8 cellular contexts compared by ENCODE assay signal in the genomic region with DNA sequence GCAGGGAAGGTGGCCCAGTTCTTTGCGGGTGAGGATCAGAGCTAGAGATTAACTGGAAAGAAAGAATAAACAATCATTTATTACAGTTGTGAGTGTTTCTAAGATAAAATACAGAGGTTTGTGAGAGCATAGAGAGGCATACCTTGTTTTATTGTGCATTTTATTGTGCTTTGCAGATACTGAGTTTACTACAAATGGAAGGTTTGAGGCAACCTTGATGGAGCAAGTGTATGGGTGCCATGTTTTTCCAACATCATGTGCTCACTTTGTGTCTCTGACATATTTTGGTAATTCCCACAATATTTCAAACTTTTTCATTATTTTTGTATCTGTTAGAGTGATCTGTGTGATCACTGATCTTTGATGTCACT. TPM values are rescaled to one million over a fixed set of nuclear protein-coding genes. Genes with fewer than 3 reads are reported as not detected.
DNase-seq lines count a peak whose midpoint lies in the region; ATAC-seq, FAIRE-seq and TF ChIP-seq lines count a peak whose summit lies in the region.

No MANE protein-coding gene starts in this region.

- POLR2A ChIA-PET in K562 (lab: Yijun Ruan, JAX) = interaction anchor here (0.7 to 2.1 kb wide), 9 partner anchors 8 to 103 kb away, joined by 3 to 11 read pairs (median 5); partner anchors contain the start of gene CCL28

- peak overlapping the region; percentile 64 for H3K4me3 ChIP-seq in K562

- in situ Hi-C loops in K562 (cut with MboI) = no loop called here

- 0 out of 3 replicates have a peak, but pooled peaks cover 6% of the 10 kb centered on the region for H3K36me3 ChIP-seq in K562 (ENCODE audit: control insufficient read depth, insufficient read depth, low read length)

- no peak for DNase-seq in HFFc6
- no peak for DNase-seq in K562 (ENCODE audit: extremely low read depth in 1 of 4, low spot score in 3 of 4)
- DNase-seq in mesothelial cell of epicardium (ENCODE audit: low spot score in 2 of 2, unreplicated experiment in 2 of 2) = no peak
- no peak for DNase-seq in stimulated activated CD4-positive, alpha-beta T cell treated with anti-CD3 and anti-CD28 coated beads, Interleukin-4, amount 100 ng/mL, for 1 hour
- no peak for DNase-seq in SW480 (ENCODE audit: low spot score)
- no peak for DNase-seq in GDM1 (lab: John Stamatoyannopoulos, UW)
- no peak for DNase-seq in MV-4-11 (lab: John Stamatoyannopoulos, UW)

- H3K27ac ChIP-seq in 22Rv1 (peak overlapping the region; percentile 93), K562 (ENCODE audit: extremely low read depth, low read depth, low read length) (peak overlapping the region; percentile 85)

- peaks cover 23% of the 10 kb centered on the region for H3K4me1 Mint-ChIP-seq in HFFc6 (ENCODE audit: low read depth)
- H3K4me1 Mint-ChIP-seq in mesothelial cell of epicardium = peaks cover 22% of the 10 kb centered on the region

- H3K36me3 Mint-ChIP-seq in HFFc6 (ENCODE audit: low read depth) = peaks cover 10% of the 10 kb centered on the region; the same call in 1 of the 2 replicates
- peaks cover 8% of the 10 kb centered on the region for H3K36me3 Mint-ChIP-seq in mesothelial cell of epicardium

- H3K4me3 Mint-ChIP-seq in HFFc6 (peak overlapping the region; percentile 94), mesothelial cell of epicardium (peak overlapping the region; percentile 89)

- no peak for ATAC-seq in K562

- H4K20me1 ChIP-seq in K562 (replicated peaks; ENCODE audit: control insufficient read depth, insufficient read depth, low read length) = no peaks in the 10 kb centered on the region

- H3K9me1 ChIP-seq in K562 (ENCODE audit: control insufficient read depth, insufficient read depth, low read length) = peaks cover 2% of the 10 kb centered on the region

- H3K9ac ChIP-seq in K562 (ENCODE audit: insufficient read depth in 1 of 2, low read depth in 2 of 2, low read length in 2 of 2) = peak overlapping the region in 1 of 2 experiments; percentile 92; a peak in 2 of 4 replicates

- H3K4me1 ChIP-seq in K562 (replicated peaks in 1 of 2; ENCODE audit: control insufficient read depth in 2 of 2, insufficient read depth in 2 of 2, low read length in 2 of 2) = peaks cover 0 to 16% of the 10 kb centered on the region in 2 experiments; a peak in 4 of 5 replicates

- H3K4me2 ChIP-seq in K562 (ENCODE audit: insufficient read depth, low read length) = peak overlapping the region; percentile 93

- H3K27me3 ChIP-seq in K562 (ENCODE audit: control insufficient read depth in 2 of 2, insufficient read depth in 2 of 2, low read length in 2 of 2) = no peaks in the 10 kb centered on the region

- peaks cover 28% of the 10 kb centered on the region for H3K79me2 ChIP-seq in K562 (ENCODE audit: control insufficient read depth, insufficient read depth, low read length)

- CTCF ChIA-PET in K562 (lab: Yijun Ruan, JAX; ENCODE audit: low intra/inter-chr PET ratio) = no interaction called here

- H3K27me3 Mint-ChIP-seq in HFFc6 (ENCODE audit: insufficient read depth) (no peaks in the 10 kb centered on the region), mesothelial cell of epicardium (ENCODE audit: low read depth) (no peaks in the 10 kb centered on the region)

- 0% methylated on average over 1 of the region's 1 CpG for WGBS in K562 (ENCODE audit: insufficient coverage, low coverage, missing lambda C conversion rate)

- intact Hi-C loops in K562 (cut with micrococcal nuclease) = loop anchor here (1.0 to 5.0 kb wide), 2 partner anchors 31 to 87 kb away; partner anchors contain the start of gene NNT

- no TSS peak for BruUV-seq in K562 (replicated peaks; lab: Mats Ljungman, UMichigan)

- TF ChIP-seq RAD21 in K562 (CRISPR knock-in tag; conservative IDR thresholded peaks at IDR 0.05 in 1 of 2, IDR thresholded peaks at IDR 0.05 in 1 of 2) = no peak

- TF ChIP-seq POLR2A in K562 (conservative IDR thresholded peaks at IDR 0.05) = no peak

- no peak for FAIRE-seq in K562 (lab: Jason Lieb, UNC)

- no peaks in the 10 kb centered on the region for H3K9me3 ChIP-seq in K562 (replicated peaks; ENCODE audit: control insufficient read depth, insufficient read depth, low read depth, low read length)

- no peak for TF ChIP-seq EP300 in K562 (IDR thresholded peaks at IDR 0.05; ENCODE audit: low read length)

- peak overlapping the region; percentile 89 for H2AFZ ChIP-seq in K562 (ENCODE audit: low read depth, low read length)

- H3K9me3 Mint-ChIP-seq in HFFc6 = no peaks in the 10 kb centered on the region
- peaks cover 5% of the 10 kb centered on the region for H3K9me3 Mint-ChIP-seq in mesothelial cell of epicardium

- H3K27ac Mint-ChIP-seq in HFFc6 (peak overlapping the region; percentile 99), mesothelial cell of epicardium (peak overlapping the region; percentile 99)

- TF ChIP-seq CTCF in 22Rv1 (IDR thresholded peaks at IDR 0.05) (no peak), HFFc6 (IDR thresholded peaks at IDR 0.05) (no peak), K562 (IDR thresholded peaks at IDR 0.05 in 2 of 3, conservative IDR thresholded peaks at IDR 0.05 in 1 of 3; ENCODE audit: insufficient read depth in 2 of 3, low read depth in 1 of 3, low read length in 3 of 3) (no peak), mesothelial cell of epicardium (IDR thresholded peaks at IDR 0.05; ENCODE audit: unreplicated experiment) (no peak)

TF ChIP-seq in K562, 482 proteins besides CTCF, POLR2A, EP300 and RAD21 (continues in another document):
- no peak for TF ChIP-seq SMARCA5 (IDR thresholded peaks at IDR 0.05)

RNA-seq across cellular contexts. Expression of gene C5orf34, which starts 0.7 kb away (rescaled TPM):
- 1 to 10 TPM; 2.2 to 4.4 (median 3.8) TPM for total RNA-seq in HFFc6 (2021; fragmentation: NEBNext Ultra II Directional; extraction: Animal tissue kit (Norgen Biotek cat#: 25700))
- 24.9 and 68.1 TPM in 2 replicates for total RNA-seq in K562 (2011; cell fraction: chromatin; rRNA removed; ENCODE audit: low replicate concordance)
- total RNA-seq in K562 (2011; cell fraction: nucleolus; rRNA removed) = 16.0 and 22.9 TPM in 2 replicates
- 24.2 and 24.8 TPM in 2 replicates for total RNA-seq in K562 (2011; cell fraction: nucleoplasm; rRNA removed)
- total RNA-seq in K562 (2014; rRNA removed) = 13.1 and 13.2 TPM in 2 replicates
- total RNA-seq in K562 (2014; rRNA removed; fragmentation: Illumina TruSeq; extraction: Trizol) = 20.7 and 24.3 TPM in 2 replicates
- total RNA-seq in K562 (2015; rRNA removed; fragmentation: Illumina TruSeq; extraction: Trizol) = 18.2 and 19.0 TPM in 2 replicates
- 13.8 and 15.7 TPM in 2 replicates for total RNA-seq in K562 (2021)
- 28.9 and 32.6 TPM in 2 replicates for polyA plus RNA-seq in K562 (2011; rRNA removed)
- polyA plus RNA-seq in K562 (2011; cell fraction: cytosol; rRNA removed) = 6.9 and 11.5 TPM in 2 replicates
- polyA plus RNA-seq in K562 (2011; cell fraction: nucleus; rRNA removed) = 27.4 and 34.7 TPM in 2 replicates
- polyA plus RNA-seq in K562 (2012) = 8.8 and 12.3 TPM in 2 replicates
- 19.4 and 23.5 TPM in 2 replicates for polyA plus RNA-seq in K562 (2014; fragmentation: Illumina TruSeq; extraction: Trizol)
- polyA plus RNA-seq in K562 (2014; fragmentation: Nextera tagmentation; extraction: Ambion mirVana) = 10 to 100 TPM; 21.4 to 27.8 TPM
- 18.1 and 18.9 TPM in 2 replicates for polyA plus RNA-seq in K562 (2014; rRNA removed)
- 37.6 and 39.6 TPM in 2 replicates for polyA minus RNA-seq in K562 (2011; rRNA and poly(A)+ RNA removed)
- 6.2 and 11.1 TPM in 2 replicates for polyA minus RNA-seq in K562 (2011; cell fraction: cytosol; rRNA and poly(A)+ RNA removed)
- 23.6 and 40.1 TPM in 2 replicates for polyA minus RNA-seq in K562 (2011; cell fraction: nucleus; rRNA and poly(A)+ RNA removed)
- 3.3 to 5.5 TPM (median 4.1 TPM) in 3 replicates for total RNA-seq in mesothelial cell of epicardium

RNA-seq across cellular contexts. Expression of gene TMEM267, which starts 32.0 kb away (rescaled TPM):
- 10 to 100 TPM; 15.7 to 20.3 (median 19.0) TPM for total RNA-seq in HFFc6 (2021; fragmentation: NEBNext Ultra II Directional; extraction: Animal tissue kit (Norgen Biotek cat#: 25700))
- total RNA-seq in K562 (2011; cell fraction: chromatin; rRNA removed; ENCODE audit: low replicate concordance) = 16.8 and 49.2 TPM in 2 replicates
- total RNA-seq in K562 (2011; cell fraction: nucleolus; rRNA removed) = 7.2 and 8.0 TPM in 2 replicates
- 20.4 and 22.3 TPM in 2 replicates for total RNA-seq in K562 (2011; cell fraction: nucleoplasm; rRNA removed)
- total RNA-seq in K562 (2014; rRNA removed) = 8.1 and 11.3 TPM in 2 replicates
- 17.8 and 21.2 TPM in 2 replicates for total RNA-seq in K562 (2014; rRNA removed; fragmentation: Illumina TruSeq; extraction: Trizol)
- 12.1 and 13.3 TPM in 2 replicates for total RNA-seq in K562 (2015; rRNA removed; fragmentation: Illumina TruSeq; extraction: Trizol)
- total RNA-seq in K562 (2021) = 19.3 and 19.9 TPM in 2 replicates
- 29.1 and 31.9 TPM in 2 replicates for polyA plus RNA-seq in K562 (2011; rRNA removed)
- polyA plus RNA-seq in K562 (2011; cell fraction: cytosol; rRNA removed) = 4.6 and 13.5 TPM in 2 replicates
- 20.1 and 30.5 TPM in 2 replicates for polyA plus RNA-seq in K562 (2011; cell fraction: nucleus; rRNA removed)
- 15.9 and 25.5 TPM in 2 replicates for polyA plus RNA-seq in K562 (2012)
- 15.4 and 17.0 TPM in 2 replicates for polyA plus RNA-seq in K562 (2014; fragmentation: Illumina TruSeq; extraction: Trizol)
- 10 to 100 TPM; 51.1 to 61.1 TPM for polyA plus RNA-seq in K562 (2014; fragmentation: Nextera tagmentation; extraction: Ambion mirVana)
- polyA plus RNA-seq in K562 (2014; rRNA removed) = 13.2 and 19.1 TPM in 2 replicates
- 35.3 and 41.3 TPM in 2 replicates for polyA minus RNA-seq in K562 (2011; rRNA and poly(A)+ RNA removed)
- 6.4 and 6.7 TPM in 2 replicates for polyA minus RNA-seq in K562 (2011; cell fraction: cytosol; rRNA and poly(A)+ RNA removed)
- 5.0 and 7.0 TPM in 2 replicates for polyA minus RNA-seq in K562 (2011; cell fraction: nucleus; rRNA and poly(A)+ RNA removed)
- total RNA-seq in mesothelial cell of epicardium = 9.4 to 10.1 TPM (median 9.8 TPM) in 3 replicates

RNA-seq across cellular contexts. Expression of gene PAIP1, which starts 41.2 kb away (rescaled TPM):
- total RNA-seq in HFFc6 (2021; fragmentation: NEBNext Ultra II Directional; extraction: Animal tissue kit (Norgen Biotek cat#: 25700)) = 10 to 100 TPM; 58.2 to 70.8 (median 67.1) TPM
- 20.6 and 26.6 TPM in 2 replicates for total RNA-seq in K562 (2011; cell fraction: chromatin; rRNA removed; ENCODE audit: low replicate concordance)
- 10.8 and 11.4 TPM in 2 replicates for total RNA-seq in K562 (2011; cell fraction: nucleolus; rRNA removed)
- total RNA-seq in K562 (2011; cell fraction: nucleoplasm; rRNA removed) = 21.5 and 22.1 TPM in 2 replicates
- total RNA-seq in K562 (2014; rRNA removed) (77.6 and 82.2 TPM in 2 replicates), K562 (2014; rRNA removed; fragmentation: Illumina TruSeq; extraction: Trizol) (133 and 145 TPM in 2 replicates), K562 (2015; rRNA removed; fragmentation: Illumina TruSeq; extraction: Trizol) (132 and 139 TPM in 2 replicates), K562 (2021) (94.5 and 102 TPM in 2 replicates), mesothelial cell of epicardium (97.9 to 109 TPM (median 103 TPM) in 3 replicates)
- polyA plus RNA-seq in K562 (2011; rRNA removed) (160 and 181 TPM in 2 replicates), K562 (2014; fragmentation: Illumina TruSeq; extraction: Trizol) (107 and 136 TPM in 2 replicates), K562 (2014; fragmentation: Nextera tagmentation; extraction: Ambion mirVana) (10 to 100 TPM; 51.7 to 56.9 TPM), K562 (2014; rRNA removed) (85.5 and 93.1 TPM in 2 replicates)
- polyA plus RNA-seq in K562 (2011; cell fraction: cytosol; rRNA removed) = 63.7 and 111 TPM in 2 replicates
- 31.0 and 62.6 TPM in 2 replicates for polyA plus RNA-seq in K562 (2011; cell fraction: nucleus; rRNA removed)
- polyA plus RNA-seq in K562 (2012) = 62.7 and 79.2 TPM in 2 replicates
- 123 and 148 TPM in 2 replicates for polyA minus RNA-seq in K562 (2011; rRNA and poly(A)+ RNA removed)
- 59.0 and 76.1 TPM in 2 replicates for polyA minus RNA-seq in K562 (2011; cell fraction: cytosol; rRNA and poly(A)+ RNA removed)
- 16.0 and 34.2 TPM in 2 replicates for polyA minus RNA-seq in K562 (2011; cell fraction: nucleus; rRNA and poly(A)+ RNA removed)
